In the genomic region with DNA sequence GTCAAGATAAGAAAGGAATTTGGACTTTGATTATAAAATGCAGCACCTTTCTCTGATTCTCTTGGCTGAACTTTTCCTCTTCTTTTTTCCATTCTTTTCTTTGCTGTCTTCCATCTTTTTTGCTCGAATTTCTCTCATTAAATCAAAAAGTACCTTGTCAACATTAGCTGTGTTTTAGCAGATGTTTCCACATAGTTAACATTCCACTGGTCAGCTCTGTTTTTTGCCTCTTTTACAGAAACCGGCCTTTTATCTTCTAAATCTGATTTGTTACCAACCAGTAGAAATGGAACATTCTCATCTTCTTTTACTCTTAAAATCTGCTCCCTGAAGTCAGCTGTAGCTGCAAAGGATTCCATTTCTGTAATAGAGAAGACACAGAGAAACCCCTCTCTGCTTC, we compare ENCODE assay signal across 23 cellular contexts.
"Had no signal": no experiment of that assay in that cellular context is flagged by ENCODE, and none has a peak within 500 bp of the region (broad histone marks: within the 10 kb centered on the region; RNA-seq: fewer than 3 reads in every experiment).

No MANE protein-coding gene starts in this region.

- H3K4me1 Mint-ChIP-seq: activated CD4-positive, alpha-beta memory T cell treated with anti-CD3 and anti-CD28 coated beads, Interleukin-2, amount 10 ng/mL, durations not matched to agents 7 days and 5 days; activated CD4-positive, alpha-beta T cell treated with anti-CD3 and anti-CD28 coated beads, Interleukin-2, amount 10 ng/mL, durations not matched to agents 24 days and 14 days; activated naive CD8-positive, alpha-beta T cell treated with anti-CD3 and anti-CD28 coated beads, Interleukin-2, amount 50 U/mL, for 24 hours; brain had no signal

- H3K27ac ChIP-seq: gastrocnemius medialis, pancreas, psoas muscle, right atrium auricular region, tibial artery had no signal

- H3K36me3 Mint-ChIP-seq: brain; natural killer cell treated with Interleukin-12 subunit alpha and Interleukin-12 subunit beta and Interleukin-15 and Interleukin-18, amount 100 ng/mL, for 72 hours had no signal

- H3K4me3 ChIP-seq: gastrocnemius medialis, pancreas, psoas muscle, right atrium auricular region, tibial artery had no signal

- ATAC-seq: activated naive CD8-positive, alpha-beta T cell treated with anti-CD3 and anti-CD28 coated beads, Interleukin-2, amount 50 U/mL, for 24 hours; gastrocnemius medialis; left ventricle myocardium superior; natural killer cell treated with Interleukin-12 subunit alpha and Interleukin-12 subunit beta and Interleukin-15 and Interleukin-18, amount 100 ng/mL, for 72 hours; pancreas; psoas muscle; stimulated activated naive CD8-positive, alpha-beta T cell treated with anti-CD3 and anti-CD28 coated beads, Interleukin-15, Interleukin-2, amounts not matched to agents 100 U/mL and 50 U/mL, for 24 hours had no signal

- H3K27ac Mint-ChIP-seq: activated CD4-positive, alpha-beta memory T cell treated with anti-CD3 and anti-CD28 coated beads, Interleukin-2, amount 10 ng/mL, durations not matched to agents 7 days and 5 days; activated CD4-positive, alpha-beta T cell treated with anti-CD3 and anti-CD28 coated beads, Interleukin-2, amount 10 ng/mL, durations not matched to agents 24 days and 14 days; activated naive CD8-positive, alpha-beta T cell treated with anti-CD3 and anti-CD28 coated beads, Interleukin-2, amount 50 U/mL, for 24 hours; activated T-helper 1 cell treated with anti-CD3 and anti-CD28 coated beads, Interleukin-12 subunit alpha, Interleukin-12 subunit beta, Interleukin-2, Interleukin-4 antibody, amounts not matched to agents 30 ng/mL and 10 ng/mL and 1 ng/mL, durations not matched to agents 14 hours and 24 hours and 36 hours; brain; dendritic cell treated with granulocyte-macrophage colony-stimulating factor and Interleukin-4, amounts not matched to agents 40 ng/mL and 50 ng/mL, for 4 days; natural killer cell treated with Interleukin-12 subunit alpha and Interleukin-12 subunit beta and Interleukin-15 and Interleukin-18, amount 100 ng/mL, for 72 hours had no signal

- DNase-seq: activated CD4-positive, alpha-beta memory T cell treated with anti-CD3 and anti-CD28 coated beads, Interleukin-2, amount 10 ng/mL, durations not matched to agents 7 days and 5 days; activated CD4-positive, alpha-beta T cell treated with anti-CD3 and anti-CD28 coated beads, Interleukin-2, amount 10 ng/mL, durations not matched to agents 24 days and 14 days; activated gamma-delta T cell; activated naive CD4-positive, alpha-beta T cell treated with anti-CD3 and anti-CD28 coated beads, Interleukin-2, amount 50 U/mL, for 16 hours; activated naive CD8-positive, alpha-beta T cell treated with anti-CD3 and anti-CD28 coated beads, Interleukin-2, amount 50 U/mL, for 24 hours; anterior cingulate cortex; effector CD4-positive, alpha-beta T cell; gastrocnemius medialis; hippocampal formation; kidney glomerular epithelial cell; left ventricle myocardium superior; mammary epithelial cell; midbrain; pancreas; psoas muscle; stimulated activated CD4-positive, alpha-beta T cell treated with anti-CD3 and anti-CD28 coated beads, Interleukin-4, amount 100 ng/mL, for 4 hours; stimulated activated naive CD8-positive, alpha-beta T cell treated with anti-CD3 and anti-CD28 coated beads, Interleukin-15, Interleukin-2, amounts not matched to agents 100 U/mL and 50 U/mL, for 24 hours; tibial artery had no signal

- H3K4me3 Mint-ChIP-seq: activated CD4-positive, alpha-beta memory T cell treated with anti-CD3 and anti-CD28 coated beads, Interleukin-2, amount 10 ng/mL, durations not matched to agents 7 days and 5 days; activated CD4-positive, alpha-beta T cell treated with anti-CD3 and anti-CD28 coated beads, Interleukin-2, amount 10 ng/mL, durations not matched to agents 24 days and 14 days; activated naive CD8-positive, alpha-beta T cell treated with anti-CD3 and anti-CD28 coated beads, Interleukin-2, amount 50 U/mL, for 24 hours; activated T-helper 1 cell treated with anti-CD3 and anti-CD28 coated beads, Interleukin-12 subunit alpha, Interleukin-12 subunit beta, Interleukin-2, Interleukin-4 antibody, amounts not matched to agents 30 ng/mL and 10 ng/mL and 1 ng/mL, durations not matched to agents 14 hours and 24 hours and 36 hours; brain; dendritic cell treated with granulocyte-macrophage colony-stimulating factor and Interleukin-4, amounts not matched to agents 40 ng/mL and 50 ng/mL, for 4 days; natural killer cell treated with Interleukin-12 subunit alpha and Interleukin-12 subunit beta and Interleukin-15 and Interleukin-18, amount 100 ng/mL, for 72 hours had no signal

- H3K27me3 Mint-ChIP-seq: activated CD4-positive, alpha-beta memory T cell treated with anti-CD3 and anti-CD28 coated beads, Interleukin-2, amount 10 ng/mL, durations not matched to agents 7 days and 5 days; activated CD4-positive, alpha-beta T cell treated with anti-CD3 and anti-CD28 coated beads, Interleukin-2, amount 10 ng/mL, durations not matched to agents 24 days and 14 days; activated naive CD8-positive, alpha-beta T cell treated with anti-CD3 and anti-CD28 coated beads, Interleukin-2, amount 50 U/mL, for 24 hours; brain; dendritic cell treated with granulocyte-macrophage colony-stimulating factor and Interleukin-4, amounts not matched to agents 40 ng/mL and 50 ng/mL, for 4 days; natural killer cell treated with Interleukin-12 subunit alpha and Interleukin-12 subunit beta and Interleukin-15 and Interleukin-18, amount 100 ng/mL, for 72 hours had no signal
